ENCODE assay signal across 8 cellular contexts in genomic region chr12:76084277-76085158, GRCh38. TPM values are rescaled to one million over a fixed set of nuclear protein-coding genes. Genes with fewer than 3 reads are reported as not detected.
DNase-seq lines count a peak whose midpoint lies in the region; ATAC-seq, FAIRE-seq and TF ChIP-seq lines count a peak whose summit lies in the region.

NAP1L1 (minus strand) TSS chr12:76084685; CDS start chr12:76074219, 10,466 bp downstream.

- TF ChIP-seq POLR2A in GM12892 (IDR thresholded peaks at IDR 0.05; ENCODE audit: low read depth, low read length) = peak; percentile 94

- DNase-seq in GM12892 (ENCODE audit: insufficient read length) (peak; percentile 86), NCI-H146 (lab: John Stamatoyannopoulos, UW) (peak; percentile 99), T-helper 1 cell (peak; percentile 91 to 98 (median 93)), amniotic epithelial cell (ENCODE audit: low read depth) (peak; percentile 97), left cardiac atrium (peak; percentile 99), progenitor cell of endocrine pancreas (ENCODE audit: low spot score, unreplicated experiment) (peak; percentile 88), ureter (ENCODE audit: low spot score) (peak; percentile 97)

- peak within 1 kb of the TSS; percentile 98 for H3K4me3 Mint-ChIP-seq in progenitor cell of endocrine pancreas (ENCODE audit: low read depth)

- intact Hi-C loops in left cardiac atrium (cut with DNase I) = loop anchor here in 1 of 2 donors (5.0 to 10.0 kb wide), 2 partner anchors 180 to 263 kb away; partner anchors contain the start of gene BBS10

- no peaks in the 10 kb centered on the region for H3K27me3 Mint-ChIP-seq in progenitor cell of endocrine pancreas

- peaks cover 3% of the 10 kb centered on the region for H3K36me3 Mint-ChIP-seq in progenitor cell of endocrine pancreas (ENCODE audit: insufficient read depth)

- H3K27ac Mint-ChIP-seq in progenitor cell of endocrine pancreas = peak within 1 kb of the TSS; percentile 100

- FAIRE-seq in GM12892 (lab: Jason Lieb, UNC) = peak; percentile 88

- no peak for TF ChIP-seq CTCF in progenitor cell of endocrine pancreas (IDR thresholded peaks at IDR 0.05; ENCODE audit: unreplicated experiment)

- peaks cover 24% of the 10 kb centered on the region for H3K4me1 Mint-ChIP-seq in progenitor cell of endocrine pancreas (ENCODE audit: low read depth)

- H3K9me3 Mint-ChIP-seq in progenitor cell of endocrine pancreas (ENCODE audit: low read depth) = no peaks in the 10 kb centered on the region

- ATAC-seq in HG02852 (IDR thresholded peaks at IDR 0.05; ENCODE audit: unreplicated experiment) (peak; percentile 90), left cardiac atrium (peak; percentile 95 to 97)

RNA-seq across cellular contexts. Expression of gene NAP1L1, which starts in this region (rescaled TPM):
- 1,144 TPM for polyA plus RNA-seq in GM12892 (2012; ENCODE audit: missing spikeins)
- total RNA-seq in left cardiac atrium = 100 to 1,000 TPM; 299 to 358 TPM
- total RNA-seq in progenitor cell of endocrine pancreas = 785 and 824 TPM in 2 replicates
- 329 TPM for total RNA-seq in ureter

Comparison
In these comparisons a context has a peak if more than half of its experiments do, and no peak if none do; other contexts are left out.
1. Peak in every context shown above with its lines: DNase-seq and ATAC-seq.